23 cellular contexts compared by ENCODE assay signal in the genomic region with DNA sequence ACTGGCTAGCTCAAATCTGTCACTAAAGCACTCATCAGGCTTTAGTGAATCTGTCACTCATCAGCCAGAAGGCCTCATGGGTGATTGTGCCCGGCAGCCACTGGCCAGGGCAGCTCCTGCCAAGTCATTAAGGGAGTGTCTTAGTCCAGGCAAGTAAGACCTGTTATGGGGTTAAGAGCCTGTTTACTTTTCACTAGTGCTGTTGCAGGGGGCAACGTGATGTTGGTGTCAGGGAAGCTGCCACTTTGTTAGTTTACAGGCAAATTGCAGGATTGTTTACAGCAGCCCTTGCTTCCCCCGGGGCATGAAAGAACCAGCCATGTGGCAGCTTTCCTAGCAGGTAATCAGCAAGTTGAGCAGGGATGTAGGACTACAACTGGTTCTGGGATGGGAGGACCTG.
DNase-seq lines count a peak whose midpoint lies in the region; TF ChIP-seq lines count a peak whose summit lies in the region.
"Had no signal": no experiment of that assay in that cellular context is flagged by ENCODE, and none has a peak within 500 bp of the region (broad histone marks: within the 10 kb centered on the region; RNA-seq: fewer than 3 reads in every experiment).

No MANE protein-coding gene starts in this region.

- no peak for TF ChIP-seq CTCF in nephron (IDR thresholded peaks at IDR 0.05; ENCODE audit: unreplicated experiment in 3 of 3)

- peaks cover 77% of the 10 kb centered on the region for H3K4me1 Mint-ChIP-seq in nephron
- H3K4me1 Mint-ChIP-seq: activated CD4-positive, alpha-beta T cell treated with anti-CD3 and anti-CD28 coated beads, Interleukin-2, amount 10 ng/mL, durations not matched to agents 7 days and 5 days; activated naive CD8-positive, alpha-beta T cell treated with anti-CD3 and anti-CD28 coated beads, Interleukin-2, amount 50 U/mL, for 24 hours; T-helper 17 cell had no signal

- H3K4me3 Mint-ChIP-seq in nephron = no peak overlapping the region
- H3K4me3 Mint-ChIP-seq: activated CD4-positive, alpha-beta T cell treated with anti-CD3 and anti-CD28 coated beads, Interleukin-2, amount 10 ng/mL, durations not matched to agents 7 days and 5 days; activated naive CD8-positive, alpha-beta T cell treated with anti-CD3 and anti-CD28 coated beads, Interleukin-2, amount 50 U/mL, for 24 hours; endodermal cell; T-helper 17 cell had no signal

- no peaks in the 10 kb centered on the region for H3K9me3 ChIP-seq in SJCRH30 (replicated peaks)
- H3K9me3 ChIP-seq: colonic mucosa, mucosa of descending colon had no signal

- H3K36me3 Mint-ChIP-seq in nephron (ENCODE audit: low read depth) = no peaks in the 10 kb centered on the region

- no peaks in the 10 kb centered on the region for H3K36me3 ChIP-seq in SJCRH30
- H3K36me3 ChIP-seq: brain microvascular endothelial cell, colonic mucosa had no signal

- H3K4me3 ChIP-seq in SJCRH30 = no peak overlapping the region
- H3K4me3 ChIP-seq: colonic mucosa, mucosa of descending colon had no signal

- H3K27me3 Mint-ChIP-seq in nephron (ENCODE audit: low read depth) = no peaks in the 10 kb centered on the region
- H3K27me3 Mint-ChIP-seq: activated CD4-positive, alpha-beta T cell treated with anti-CD3 and anti-CD28 coated beads, Interleukin-2, amount 10 ng/mL, durations not matched to agents 7 days and 5 days; activated naive CD8-positive, alpha-beta T cell treated with anti-CD3 and anti-CD28 coated beads, Interleukin-2, amount 50 U/mL, for 24 hours had no signal

- no peaks in the 10 kb centered on the region for H3K27me3 ChIP-seq in SJCRH30
- H3K27me3 ChIP-seq: brain microvascular endothelial cell, colonic mucosa had no signal

- DNase-seq in NCI-H2107 (lab: John Stamatoyannopoulos, UW) (peak; percentile 54), NCI-H2107 treated with DMSO at 0.1 percent for 48 hours (lab: John Stamatoyannopoulos, UW; ENCODE audit: unreplicated experiment) (no peak), NCI-H2029 (lab: John Stamatoyannopoulos, UW) (peak; percentile 30), SJCRH30 (no peak), COLO829 (ENCODE audit: low spot score) (no peak), NCI-H128 (lab: John Stamatoyannopoulos, UW; ENCODE audit: unreplicated experiment) (no peak), GOT3 (lab: John Stamatoyannopoulos, UW) (no peak)
- DNase-seq: 8988T; activated CD4-positive, alpha-beta T cell treated with anti-CD3 and anti-CD28 coated beads, Interleukin-2, amount 10 ng/mL, durations not matched to agents 7 days and 5 days; activated CD8-positive, alpha-beta memory T cell treated with anti-CD3 and anti-CD28 coated beads, Interleukin-2, amount 50 U/mL, for 48 hours; activated effector memory CD4-positive, alpha-beta T cell treated with Interleukin-2 at 50 U/mL for 16 hours; activated naive CD8-positive, alpha-beta T cell treated with anti-CD3 and anti-CD28 coated beads, Interleukin-2, amount 50 U/mL, for 24 hours; brain microvascular endothelial cell; Calu3; colonic mucosa; endodermal cell; Karpas-422; mucosa of descending colon; NK-92 treated with Interleukin-12 subunit alpha and Interleukin-12 subunit beta, amount 100 ng/mL, for 24 hours; nucleus accumbens; stimulated activated CD8-positive, alpha-beta memory T cell treated with anti-CD3 and anti-CD28 coated beads, Interleukin-4, amount 100 ng/mL, for 48 hours; T-helper 17 cell had no signal

- H3K27ac Mint-ChIP-seq in nephron = peak overlapping the region in 2 of 3 experiments; percentile 44 to 73
- H3K27ac Mint-ChIP-seq: activated CD4-positive, alpha-beta T cell treated with anti-CD3 and anti-CD28 coated beads, Interleukin-2, amount 10 ng/mL, durations not matched to agents 7 days and 5 days; activated naive CD8-positive, alpha-beta T cell treated with anti-CD3 and anti-CD28 coated beads, Interleukin-2, amount 50 U/mL, for 24 hours; endodermal cell; T-helper 17 cell had no signal

- peaks cover 30% of the 10 kb centered on the region for H3K4me1 ChIP-seq in SJCRH30
- H3K4me1 ChIP-seq: colonic mucosa had no signal

- H3K9me3 Mint-ChIP-seq in nephron = no peaks in the 10 kb centered on the region
- H3K9me3 Mint-ChIP-seq: activated CD4-positive, alpha-beta T cell treated with anti-CD3 and anti-CD28 coated beads, Interleukin-2, amount 10 ng/mL, durations not matched to agents 7 days and 5 days; activated naive CD8-positive, alpha-beta T cell treated with anti-CD3 and anti-CD28 coated beads, Interleukin-2, amount 50 U/mL, for 24 hours; endodermal cell had no signal

- peak overlapping the region; percentile 94 for H3K27ac ChIP-seq in SJCRH30
- H3K27ac ChIP-seq: brain microvascular endothelial cell, colonic mucosa had no signal

Comparison
In these comparisons a context has a peak if more than half of its experiments do, and no peak if none do; other contexts are left out.
1. DNase-seq: peak in NCI-H2107 (single experiment) and NCI-H2029 (single experiment); none in NCI-H2107 treated with DMSO at 0.1 percent for 48 hours (single experiment), SJCRH30 (0 of 2), COLO829 (single experiment), NCI-H128 (single experiment) and GOT3 (single experiment).